In the genomic region with DNA sequence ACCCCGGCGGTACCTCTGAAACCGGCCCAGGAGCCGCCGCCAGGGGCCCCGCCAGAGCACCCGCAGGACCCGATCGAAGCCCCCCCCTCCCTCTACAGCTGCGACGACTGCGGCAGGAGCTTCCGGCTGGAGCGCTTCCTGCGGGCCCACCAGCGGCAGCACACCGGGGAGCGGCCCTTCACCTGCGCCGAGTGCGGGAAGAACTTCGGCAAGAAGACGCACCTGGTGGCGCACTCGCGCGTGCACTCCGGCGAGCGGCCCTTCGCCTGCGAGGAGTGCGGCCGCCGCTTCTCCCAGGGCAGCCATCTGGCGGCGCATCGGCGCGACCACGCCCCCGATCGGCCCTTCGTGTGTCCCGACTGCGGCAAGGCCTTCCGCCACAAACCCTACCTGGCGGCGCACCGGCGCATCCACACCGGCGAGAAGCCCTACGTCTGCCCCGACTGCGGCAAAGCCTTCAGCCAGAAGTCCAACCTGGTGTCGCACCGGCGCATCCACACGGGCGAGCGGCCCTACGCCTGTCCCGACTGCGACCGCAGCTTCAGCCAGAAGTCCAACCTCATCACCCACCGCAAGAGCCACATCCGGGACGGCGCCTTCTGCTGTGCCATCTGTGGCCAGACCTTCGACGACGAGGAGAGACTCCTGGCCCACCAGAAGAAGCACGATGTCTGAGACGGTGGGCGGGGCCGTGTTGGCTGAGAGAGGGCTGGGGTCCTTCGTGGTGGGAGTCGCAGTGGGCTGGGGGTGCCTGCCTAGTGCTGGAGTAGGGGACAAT, we compare ENCODE assay signal across 12 cellular contexts. TPM values are rescaled to one million over a fixed set of nuclear protein-coding genes. Genes with fewer than 3 reads are reported as not detected.
DNase-seq lines count a peak whose midpoint lies in the region; ATAC-seq and TF ChIP-seq lines count a peak whose summit lies in the region.
"Had no signal": no experiment of that assay in that cellular context is flagged by ENCODE, and none has a peak within 500 bp of the region (broad histone marks: within the 10 kb centered on the region; RNA-seq: fewer than 3 reads in every experiment).

No MANE protein-coding gene starts in this region.

- H3K27ac Mint-ChIP-seq in GM23338 (peak overlapping the region; percentile 80), Caco-2 (ENCODE audit: unreplicated experiment) (no peak overlapping the region)
- H3K27ac Mint-ChIP-seq in CD8-positive, alpha-beta memory T cell: peak overlapping the region in 1 of 8 donors; percentile 27
- H3K27ac Mint-ChIP-seq: activated naive CD4-positive, alpha-beta T cell treated with anti-CD3 and anti-CD28 coated beads, Interleukin-2, amount 50 U/mL, for 24 hours had no signal

- H3K9me3 Mint-ChIP-seq in GM23338: no peaks in the 10 kb centered on the region
- no peaks in the 10 kb centered on the region for H3K9me3 Mint-ChIP-seq in CD8-positive, alpha-beta memory T cell
- no peaks in the 10 kb centered on the region for H3K9me3 Mint-ChIP-seq in Caco-2 (ENCODE audit: unreplicated experiment)
- H3K9me3 Mint-ChIP-seq: activated naive CD4-positive, alpha-beta T cell treated with anti-CD3 and anti-CD28 coated beads, Interleukin-2, amount 50 U/mL, for 24 hours had no signal

- H2AFZ ChIP-seq in GM23338 (no peak overlapping the region), neuronal stem cell (ENCODE audit: low read length) (no peak overlapping the region)

- 0 out of 2 replicates have a peak, but pooled peaks cover 3% of the 10 kb centered on the region for H3K36me3 ChIP-seq in GM23338 (ENCODE audit: insufficient read depth)
- peaks cover 9% of the 10 kb centered on the region for H3K36me3 ChIP-seq in breast epithelium
- H3K36me3 ChIP-seq in neuronal stem cell (replicated peaks in 1 of 2; ENCODE audit: control insufficient read depth in 2 of 2, insufficient read depth in 2 of 2, low read length in 2 of 2): peaks cover 38 to 60% of the 10 kb centered on the region in 2 donors
- H3K36me3 ChIP-seq in CD8-positive, alpha-beta memory T cell (ENCODE audit: insufficient read depth, low read length): no peaks in the 10 kb centered on the region
- peaks cover 6% of the 10 kb centered on the region; the same call in 1 of the 2 replicates for H3K36me3 ChIP-seq in Caco-2 (ENCODE audit: control insufficient read depth, insufficient read depth, low read length)

- no peak for TF ChIP-seq POLR2A in breast epithelium (IDR thresholded peaks at IDR 0.05)

- no peak overlapping the region for H3K4ac ChIP-seq in neuronal stem cell (ENCODE audit: low read length)

- CTCF ChIA-PET in CD8-positive, alpha-beta memory T cell (lab: Charles Lee): interaction anchor here (0.6 to 2.7 kb wide), 2 partner anchors 17 to 53 kb away, joined by 3 to 9 read pairs; no protein-coding TSS in a partner anchor
- CTCF ChIA-PET in Caco-2 (lab: Charles Lee): no interaction called here

- no peak overlapping the region for H2BK5ac ChIP-seq in neuronal stem cell (ENCODE audit: low read length)

- H3K9ac ChIP-seq in neuronal stem cell (ENCODE audit: low read depth, low read length, poor library complexity): no peak overlapping the region

- no peak overlapping the region for H2BK120ac ChIP-seq in neuronal stem cell (ENCODE audit: low read depth, low read length)

- no TSS peak for BruUV-seq in Caco-2 (replicated peaks; lab: Mats Ljungman, UMichigan)

- no peak for DNase-seq in GM23338 (ENCODE audit: low spot score)
- DNase-seq in breast epithelium (ENCODE audit: low spot score in 2 of 2): no peak
- no peak for DNase-seq in neuronal stem cell (ENCODE audit: low spot score)
- DNase-seq in CD8-positive, alpha-beta memory T cell: no peak
- DNase-seq in NCI-H524 (lab: John Stamatoyannopoulos, UW): no peak
- no peak for DNase-seq in Caco-2
- no peak for DNase-seq in cerebellar nuclear complex (lab: John Stamatoyannopoulos, UW)
- DNase-seq: hippocampal formation, MV-4-11, occipital lobe had no signal

- no CpG with 5 or more reads among the region's 79 CpGs for whole genome bisulfite sequencing in neuronal stem cell (ENCODE audit: extremely low coverage in 2 of 2, insufficient read length in 2 of 2, insufficient replicate concordance in 1 of 2), 2 donors

- H3K4me3 ChIP-seq in GM23338 (no peak overlapping the region), breast epithelium (peak overlapping the region in 1 of 3 donors; percentile 6), neuronal stem cell (ENCODE audit: low read length in 2 of 2) (peak overlapping the region in 1 of 2 donors; percentile 32), Caco-2 (ENCODE audit: low read depth, low read length) (no peak overlapping the region)
- no peak overlapping the region for H3K4me3 ChIP-seq in CD8-positive, alpha-beta memory T cell (ENCODE audit: low read length)

- H3K36me3 Mint-ChIP-seq in GM23338 (ENCODE audit: low read depth): peaks cover 58% of the 10 kb centered on the region
- H3K36me3 Mint-ChIP-seq in CD8-positive, alpha-beta memory T cell: peaks cover 0 to 36% (median 0%) of the 10 kb centered on the region in 3 donors
- peaks cover 65% of the 10 kb centered on the region for H3K36me3 Mint-ChIP-seq in Caco-2 (ENCODE audit: insufficient read depth, unreplicated experiment)

- H3K9me3 ChIP-seq in breast epithelium: no peaks in the 10 kb centered on the region
- no peaks in the 10 kb centered on the region for H3K9me3 ChIP-seq in neuronal stem cell (replicated peaks in 1 of 2; ENCODE audit: control insufficient read depth in 2 of 2, insufficient read depth in 1 of 2, low read depth in 1 of 2, low read length in 2 of 2)
- H3K9me3 ChIP-seq in CD8-positive, alpha-beta memory T cell (ENCODE audit: low read length): no peaks in the 10 kb centered on the region
- no peaks in the 10 kb centered on the region for H3K9me3 ChIP-seq in Caco-2

- no peak overlapping the region for H2BK12ac ChIP-seq in neuronal stem cell (ENCODE audit: low read length)

- H3K23ac ChIP-seq in neuronal stem cell (ENCODE audit: low read depth, low read length, poor library complexity): peak overlapping the region; percentile 97

- peaks cover 42% of the 10 kb centered on the region for H3K79me2 ChIP-seq in GM23338 (replicated peaks; ENCODE audit: insufficient read depth)

- H3K4me3 Mint-ChIP-seq in GM23338: no peak overlapping the region; the same call in 2 of the 3 replicates
- H3K4me3 Mint-ChIP-seq in CD8-positive, alpha-beta memory T cell: peak overlapping the region in 1 of 7 donors; percentile 65
- no peak overlapping the region for H3K4me3 Mint-ChIP-seq in Caco-2 (ENCODE audit: unreplicated experiment)
- H3K4me3 Mint-ChIP-seq: activated naive CD4-positive, alpha-beta T cell treated with anti-CD3 and anti-CD28 coated beads, Interleukin-2, amount 50 U/mL, for 24 hours had no signal

- intact Hi-C loops in breast epithelium (cut with DNase I; ENCODE audit: low total_unique reads) (no loop called here), Caco-2 (cut with micrococcal nuclease; ENCODE audit: unreplicated experiment) (no loop called here)

- no peak overlapping the region for H2BK15ac ChIP-seq in neuronal stem cell (ENCODE audit: low read length)

- H3K9me2 ChIP-seq in GM23338 (ENCODE audit: insufficient read depth): no peaks in the 10 kb centered on the region

- no peak overlapping the region for H2AK5ac ChIP-seq in neuronal stem cell (ENCODE audit: low read depth, low read length)

- H3K27me3 ChIP-seq in GM23338 (ENCODE audit: insufficient read depth): no peaks in the 10 kb centered on the region
- H3K27me3 ChIP-seq in breast epithelium: no peaks in the 10 kb centered on the region
- H3K27me3 ChIP-seq in neuronal stem cell (ENCODE audit: control insufficient read depth in 3 of 3, insufficient read depth in 3 of 3, low read depth in 1 of 3, low read length in 3 of 3): no peaks in the 10 kb centered on the region
- no peaks in the 10 kb centered on the region for H3K27me3 ChIP-seq in CD8-positive, alpha-beta memory T cell (ENCODE audit: insufficient read depth, low read length, poor library complexity, severe bottlenecking)
- H3K27me3 ChIP-seq in Caco-2 (replicated peaks; ENCODE audit: control insufficient read depth, insufficient read depth, low read length): no peaks in the 10 kb centered on the region

- H3K18ac ChIP-seq in neuronal stem cell (ENCODE audit: low read length): no peak overlapping the region

- H3K4me1 Mint-ChIP-seq in GM23338: peaks cover 67% of the 10 kb centered on the region
- peaks cover 33 to 52% (median 40%) of the 10 kb centered on the region in 3 donors for H3K4me1 Mint-ChIP-seq in CD8-positive, alpha-beta memory T cell
- H3K4me1 Mint-ChIP-seq in Caco-2 (ENCODE audit: low read depth, unreplicated experiment): peaks cover 22% of the 10 kb centered on the region

- no peak overlapping the region for H4K91ac ChIP-seq in neuronal stem cell (ENCODE audit: low read depth, low read length, poor library complexity)

- peak overlapping the region; percentile 97 for H4K8ac ChIP-seq in neuronal stem cell (ENCODE audit: low read depth, low read length)

- H4K20me1 ChIP-seq in GM23338 (replicated peaks; ENCODE audit: insufficient read depth): peaks cover 5% of the 10 kb centered on the region

- H3K27ac ChIP-seq in 22Rv1 (peak overlapping the region; percentile 98), GM23338 (ENCODE audit: low read depth) (no peak overlapping the region), breast epithelium (peak overlapping the region; percentile 72 to 82), neuronal stem cell (replicated peaks; ENCODE audit: low read length) (no peak overlapping the region)
- no peak overlapping the region for H3K27ac ChIP-seq in CD8-positive, alpha-beta memory T cell (ENCODE audit: low read depth, low read length)

- H3K4me1 ChIP-seq in GM23338 (ENCODE audit: insufficient read depth): peaks cover 49% of the 10 kb centered on the region
- H3K4me1 ChIP-seq in breast epithelium: peaks cover 8 to 21% of the 10 kb centered on the region in 2 donors
- peaks cover 16 to 23% of the 10 kb centered on the region in 2 donors for H3K4me1 ChIP-seq in neuronal stem cell (ENCODE audit: control insufficient read depth in 2 of 2, insufficient read depth in 1 of 2, low read depth in 1 of 2, low read length in 2 of 2)
- H3K4me1 ChIP-seq in CD8-positive, alpha-beta memory T cell (ENCODE audit: insufficient read depth, low read length): peaks cover 34% of the 10 kb centered on the region
- H3K4me1 ChIP-seq in Caco-2: peaks cover 32% of the 10 kb centered on the region

- POLR2A ChIA-PET in CD8-positive, alpha-beta memory T cell (lab: Charles Lee): no interaction called here
- POLR2A ChIA-PET in Caco-2 (lab: Charles Lee): no interaction called here

- peaks cover 33% of the 10 kb centered on the region for H3F3A ChIP-seq in GM23338 (replicated peaks; ENCODE audit: low read depth)

- peaks cover 23% of the 10 kb centered on the region for H3K79me1 ChIP-seq in neuronal stem cell (ENCODE audit: low read depth, low read length)

- no peak overlapping the region for H3K4me2 ChIP-seq in GM23338
- no peak overlapping the region for H3K4me2 ChIP-seq in neuronal stem cell (ENCODE audit: insufficient read depth, low read length, poor library complexity, severe bottlenecking)

- no peak for TF ChIP-seq CTCF in 22Rv1 (IDR thresholded peaks at IDR 0.05)
- TF ChIP-seq CTCF in GM23338 (conservative IDR thresholded peaks at IDR 0.05; ENCODE audit: low read depth in 2 of 2): peak in 1 of 2 experiments; percentile 1; a peak in 1 of 4 replicates
- no peak for TF ChIP-seq CTCF in breast epithelium (IDR thresholded peaks at IDR 0.05)
- TF ChIP-seq CTCF in Caco-2 (IDR thresholded peaks at IDR 0.05; ENCODE audit: insufficient read depth in 1 of 2, low read depth in 1 of 2, low read length in 1 of 2, severe bottlenecking in 1 of 2, unreplicated experiment in 1 of 2): no peak

- H3K27me3 Mint-ChIP-seq in GM23338 (ENCODE audit: insufficient read depth, low read depth, poor library complexity) (peaks cover 33% of the 10 kb centered on the region), Caco-2 (ENCODE audit: insufficient read depth, unreplicated experiment) (no peaks in the 10 kb centered on the region)
- H3K27me3 Mint-ChIP-seq in CD8-positive, alpha-beta memory T cell: peaks cover 0 to 2% of the 10 kb centered on the region in 2 donors
- H3K27me3 Mint-ChIP-seq: activated naive CD4-positive, alpha-beta T cell treated with anti-CD3 and anti-CD28 coated beads, Interleukin-2, amount 50 U/mL, for 24 hours had no signal

- peak; percentile 7 for ATAC-seq in GM23338

- peak overlapping the region; percentile 51 for H3K14ac ChIP-seq in neuronal stem cell (ENCODE audit: low read length)

RNA-seq across cellular contexts. Expression of a gene that starts 3.8 kb away (rescaled TPM):
- 143 and 156 TPM in 2 replicates for total RNA-seq in GM23338 (2014; rRNA removed; shearing (Covaris generic))
- polyA plus RNA-seq in GM23338 (2016; fragmentation: Nextera tagmentation; extraction: Ambion mirVana): 29.2 and 29.8 TPM in 2 replicates
- 10 to 100 TPM; 43.7 to 70.8 (median 68.2) TPM for total RNA-seq in breast epithelium
- 84.5 TPM for polyA plus RNA-seq in neuronal stem cell (2013, experiment 1 of 2)
- polyA plus RNA-seq in neuronal stem cell (2013, experiment 2 of 2): 85.1 TPM
- 10 to 100 TPM; 57.0 to 58.2 TPM for total RNA-seq in CD8-positive, alpha-beta memory T cell
- 60.8 TPM for polyA plus RNA-seq in CD8-positive, alpha-beta memory T cell
- 141 and 148 TPM in 2 replicates for total RNA-seq in Caco-2 (2022)

RNA-seq across cellular contexts. Expression of a gene that starts 6.7 kb away (rescaled TPM):
- 35.2 and 38.2 TPM in 2 replicates for total RNA-seq in GM23338 (2014; rRNA removed; shearing (Covaris generic))
- 4.5 and 6.7 TPM in 2 replicates for polyA plus RNA-seq in GM23338 (2016; fragmentation: Nextera tagmentation; extraction: Ambion mirVana)
- total RNA-seq in breast epithelium: 1 to 10 TPM; 1.9 to 5.7 (median 4.6) TPM
- polyA plus RNA-seq in neuronal stem cell (2013, experiment 1 of 2): 15.9 TPM
- polyA plus RNA-seq in neuronal stem cell (2013, experiment 2 of 2): 15.7 TPM
- total RNA-seq in CD8-positive, alpha-beta memory T cell: 1 to 10 TPM; 6.0 TPM
- polyA plus RNA-seq in CD8-positive, alpha-beta memory T cell: 8.7 TPM
- 4.0 and 4.4 TPM in 2 replicates for total RNA-seq in Caco-2 (2022)

RNA-seq across cellular contexts. Expression of a gene that starts 31.0 kb away (rescaled TPM):
- 164 and 169 TPM in 2 replicates for total RNA-seq in GM23338 (2014; rRNA removed; shearing (Covaris generic))
- 314 and 317 TPM in 2 replicates for polyA plus RNA-seq in GM23338 (2016; fragmentation: Nextera tagmentation; extraction: Ambion mirVana)
- total RNA-seq in breast epithelium (100 to 1,000 TPM; 156 to 297 (median 267) TPM), Caco-2 (2022) (not detected in 2 replicates)
- 0.99 TPM for polyA plus RNA-seq in neuronal stem cell (2013, experiment 1 of 2)
- polyA plus RNA-seq in neuronal stem cell (2013, experiment 2 of 2): 1.0 TPM
- not detected for total RNA-seq in CD8-positive, alpha-beta memory T cell
- not detected for polyA plus RNA-seq in CD8-positive, alpha-beta memory T cell

RNA-seq across cellular contexts. Expression of a gene that starts 49.1 kb away (rescaled TPM):
- total RNA-seq in GM23338 (2014; rRNA removed; shearing (Covaris generic)): 1.5 and 5.8 TPM in 2 replicates
- 1.8 and 3.5 TPM in 2 replicates for polyA plus RNA-seq in GM23338 (2016; fragmentation: Nextera tagmentation; extraction: Ambion mirVana)
- total RNA-seq in breast epithelium (10 to 100 TPM in 2 of 3 donors, 1 to 10 TPM in 1; 5.0 to 54.0 (median 30.2) TPM), Caco-2 (2022) (8.0 and 9.2 TPM in 2 replicates)
- not detected for polyA plus RNA-seq in neuronal stem cell (2013, experiment 1 of 2)
- polyA plus RNA-seq in neuronal stem cell (2013, experiment 2 of 2): not detected
- total RNA-seq in CD8-positive, alpha-beta memory T cell: 1 to 10 TPM; 4.5 to 6.6 TPM
- polyA plus RNA-seq in CD8-positive, alpha-beta memory T cell: 4.7 TPM

RNA-seq across cellular contexts. Expression of a gene that starts 49.3 kb away (rescaled TPM):
- total RNA-seq in GM23338 (2014; rRNA removed; shearing (Covaris generic)): 67.6 and 75.2 TPM in 2 replicates
- 29.7 and 34.7 TPM in 2 replicates for polyA plus RNA-seq in GM23338 (2016; fragmentation: Nextera tagmentation; extraction: Ambion mirVana)
- total RNA-seq in breast epithelium (10 to 100 TPM in 2 of 3 donors, 1 to 10 TPM in 1; 8.0 to 23.4 (median 15.4) TPM), Caco-2 (2022) (32.4 and 35.8 TPM in 2 replicates)
- 0.81 TPM for polyA plus RNA-seq in neuronal stem cell (2013, experiment 1 of 2)
- 0.79 TPM for polyA plus RNA-seq in neuronal stem cell (2013, experiment 2 of 2)
- 10 to 100 TPM; 27.9 to 32.0 TPM for total RNA-seq in CD8-positive, alpha-beta memory T cell
- polyA plus RNA-seq in CD8-positive, alpha-beta memory T cell: 25.8 TPM

Comparison
In these comparisons a context has a peak if more than half of its experiments do, and no peak if none do; other contexts are left out.
1. H3K27ac ChIP-seq: peak in 22Rv1 (single experiment) and breast epithelium (2 of 2); none in GM23338 (single experiment), neuronal stem cell (single experiment) and CD8-positive, alpha-beta memory T cell (single experiment).
2. RNA of a gene that starts 31.0 kb away (total RNA-seq): 156 to 297 TPM in breast epithelium and 164 to 169 TPM in GM23338; not detected in Caco-2 and not detected in CD8-positive, alpha-beta memory T cell; every median in the first group is over 100 times any median in the second.